In genomic region chr12:34547276-34547675, GRCh38 we compare ENCODE assay signal across 6 cellular contexts.
"Had no signal": no experiment of that assay in that cellular context is flagged by ENCODE, and none has a peak within 500 bp of the region (broad histone marks: within the 10 kb centered on the region; RNA-seq: fewer than 3 reads in every experiment).

No MANE protein-coding gene starts in this region.

- DNase-seq: Karpas-422, KBM-7, KG1 had no signal

- H3K27ac ChIP-seq: HL-60, KMS-11 had no signal

- H3K4me2 ChIP-seq: KMS-11 had no signal

- FAIRE-seq: HTR-8/SVneo had no signal

- H3K9ac ChIP-seq: KMS-11 had no signal
